In the genomic region with DNA sequence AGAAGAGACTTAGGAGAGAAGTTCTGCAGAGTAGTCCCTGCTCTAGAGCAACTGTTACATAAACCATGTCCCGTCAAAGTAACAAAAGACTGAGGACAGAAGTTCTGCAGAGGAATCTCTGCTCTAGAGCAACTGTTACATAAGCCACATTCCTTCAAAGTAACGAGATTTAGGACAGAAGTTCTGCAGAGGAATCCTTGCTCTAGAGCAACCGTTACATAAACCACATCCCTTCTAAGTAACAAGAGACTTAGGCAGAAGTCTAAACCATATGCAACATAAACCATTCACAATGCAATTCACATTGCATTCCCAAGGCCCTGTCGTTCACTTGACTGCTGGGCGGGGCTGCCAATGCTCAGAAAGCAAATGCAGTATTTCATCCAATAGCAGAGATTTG, we compare ENCODE assay signal across 20 cellular contexts.
DNase-seq lines count a peak whose midpoint lies in the region; ATAC-seq and TF ChIP-seq lines count a peak whose summit lies in the region.
"Had no signal": no experiment of that assay in that cellular context is flagged by ENCODE, and none has a peak within 500 bp of the region (broad histone marks: within the 10 kb centered on the region; RNA-seq: fewer than 3 reads in every experiment).

No MANE protein-coding gene starts in this region.

- H3K4me1 Mint-ChIP-seq in T-helper 17 cell, result no peaks in the 10 kb centered on the region
- H3K4me1 Mint-ChIP-seq: IgD-negative memory B cell had no signal

- DNase-seq in AG08395 (ENCODE audit: low spot score) (peak; percentile 35), MV-4-11 (lab: John Stamatoyannopoulos, UW) (peak; percentile 80), dedifferentiated amniotic fluid mesenchymal stem cell (ENCODE audit: extremely low spot score) (peak; percentile 29), lower lobe of right lung (no peak), NCI-H2171 (lab: John Stamatoyannopoulos, UW) (no peak), medulla oblongata (ENCODE audit: extremely low spot score) (no peak), KBM-7 (no peak), T-helper 17 cell (no peak)
- DNase-seq: Calu3; CD8-positive, alpha-beta T cell; DMS53; MM.1S; NCI-H187; NCI-H2107; NCI-H226; NCI-H524 treated with DMSO at 0.1 percent for 48 hours; SJCRH30 had no signal

- TF ChIP-seq CTCF in lower lobe of right lung (IDR thresholded peaks at IDR 0.05), result no peak

- in situ Hi-C loops in KBM-7 (cut with MboI; ENCODE audit: low pct_unique_long_range_greater_than_20kb, low sequenced_read_pairs), result no loop called here

- peak; percentile 14 to 37 for ATAC-seq in lower lobe of right lung
- no peak for ATAC-seq in T-helper 17 cell
- ATAC-seq: CD8-positive, alpha-beta T cell; Panc1 had no signal

- H3K4me3 ChIP-seq in lower lobe of right lung, result no peak overlapping the region
- H3K4me3 ChIP-seq: BLaER1 treated with 17β-estradiol and CSF1 and Interleukin-3, amounts not matched to agents 10 nM and 100 nM; SJCRH30 had no signal

- H3K36me3 Mint-ChIP-seq in T-helper 17 cell (ENCODE audit: low read depth), result no peaks in the 10 kb centered on the region
- H3K36me3 Mint-ChIP-seq: CD8-positive, alpha-beta T cell had no signal

- no peak overlapping the region for H3K27ac Mint-ChIP-seq in T-helper 17 cell
- H3K27ac Mint-ChIP-seq: CD8-positive, alpha-beta T cell; IgD-negative memory B cell had no signal

- H3K27ac ChIP-seq in lower lobe of right lung, result no peak overlapping the region
- H3K27ac ChIP-seq: SJCRH30 had no signal

- H3K9me3 ChIP-seq in lower lobe of right lung (no peaks in the 10 kb centered on the region), T-helper 17 cell (ENCODE audit: control insufficient read depth, low read length, poor library complexity, severe bottlenecking) (no peaks in the 10 kb centered on the region)
- H3K9me3 ChIP-seq: SJCRH30 had no signal

- H3K36me3 ChIP-seq in lower lobe of right lung, result no peaks in the 10 kb centered on the region
- H3K36me3 ChIP-seq: SJCRH30 had no signal

- H3K27me3 Mint-ChIP-seq in T-helper 17 cell, result no peaks in the 10 kb centered on the region
- H3K27me3 Mint-ChIP-seq: IgD-negative memory B cell had no signal

- H3K4me1 ChIP-seq in lower lobe of right lung, result no peaks in the 10 kb centered on the region
- H3K4me1 ChIP-seq: SJCRH30 had no signal

- intact Hi-C loops in lower lobe of right lung (cut with DNase I), result no loop called here

- H3K27me3 ChIP-seq in lower lobe of right lung (ENCODE audit: low read depth), result no peaks in the 10 kb centered on the region
- H3K27me3 ChIP-seq: BLaER1 treated with 17β-estradiol and CSF1 and Interleukin-3, amounts not matched to agents 10 nM and 100 nM; SJCRH30 had no signal

- no peak overlapping the region for H3K4me3 Mint-ChIP-seq in T-helper 17 cell
- H3K4me3 Mint-ChIP-seq: CD8-positive, alpha-beta T cell; IgD-negative memory B cell had no signal

Comparison
In these comparisons a context has a peak if more than half of its experiments do, and no peak if none do; other contexts are left out.
1. DNase-seq: peak in AG08395 (single experiment), MV-4-11 (single experiment) and dedifferentiated amniotic fluid mesenchymal stem cell (single experiment); none in lower lobe of right lung (single experiment), NCI-H2171 (single experiment), medulla oblongata (single experiment), KBM-7 (single experiment) and T-helper 17 cell (0 of 3).